8 cellular contexts compared by ENCODE assay signal in genomic region chr15:45635763-45636292, GRCh38.
DNase-seq lines count a peak whose midpoint lies in the region; ATAC-seq and TF ChIP-seq lines count a peak whose summit lies in the region.

No MANE protein-coding gene starts in this region.

- H3K36me3 ChIP-seq in brain microvascular endothelial cell (replicated peaks): no peaks in the 10 kb centered on the region
- H3K36me3 ChIP-seq in mucosa of rectum (ENCODE audit: control insufficient read depth in 2 of 2, insufficient read depth in 2 of 2, low read length in 2 of 2): no peaks in the 10 kb centered on the region

- peak; percentile 46 for TF ChIP-seq CTCF in 22Rv1 (IDR thresholded peaks at IDR 0.05)
- no peak for TF ChIP-seq CTCF in brain microvascular endothelial cell (IDR thresholded peaks at IDR 0.05; ENCODE audit: low read depth, low read length, missing control alignments)

- H3K4me1 ChIP-seq in mucosa of rectum (ENCODE audit: control insufficient read depth in 2 of 2, insufficient read depth in 2 of 2, low read length in 2 of 2): peaks cover 46 to 49% of the 10 kb centered on the region in 2 donors

- no peaks in the 10 kb centered on the region for H3K9me3 ChIP-seq in mucosa of rectum (ENCODE audit: control insufficient read depth in 2 of 2, low read length in 2 of 2)

- ATAC-seq in HG03442 (IDR thresholded peaks at IDR 0.05; ENCODE audit: unreplicated experiment) (peak; percentile 1), HG03159 (IDR thresholded peaks at IDR 0.05; ENCODE audit: unreplicated experiment) (no peak), HG03439 (IDR thresholded peaks at IDR 0.05; ENCODE audit: unreplicated experiment) (no peak)

- H3K27me3 ChIP-seq in brain microvascular endothelial cell (replicated peaks) (no peaks in the 10 kb centered on the region), mucosa of rectum (ENCODE audit: control insufficient read depth in 2 of 2, insufficient read depth in 2 of 2, low read length in 2 of 2) (no peaks in the 10 kb centered on the region)

- H3K27ac ChIP-seq in 22Rv1 (peak overlapping the region; percentile 40; the same call in 1 of the 2 replicates), brain microvascular endothelial cell (no peak overlapping the region), mucosa of rectum (ENCODE audit: low read depth in 2 of 2, low read length in 2 of 2) (peak overlapping the region; percentile 95 to 98)

- in situ Hi-C loops in brain microvascular endothelial cell (cut with HindIII; ENCODE audit: low pct_ligation_motif_present, low sequenced_read_pairs): no loop called here

- peak overlapping the region; percentile 67 for H3K4me3 ChIP-seq in brain microvascular endothelial cell (ENCODE audit: low read depth, low read length)
- peak overlapping the region; percentile 94 to 97 for H3K4me3 ChIP-seq in mucosa of rectum (ENCODE audit: low read length in 2 of 2)

- no peak for DNase-seq in brain microvascular endothelial cell
- DNase-seq in NCI-H774 (lab: John Stamatoyannopoulos, UW): no peak
- no peak for DNase-seq in SKM-1 treated with dmso at 0.1 percent for 144 hours (lab: John Stamatoyannopoulos, UW; ENCODE audit: unreplicated experiment)

- H3K9ac ChIP-seq in mucosa of rectum (ENCODE audit: low read depth in 1 of 2, low read length in 2 of 2): peak overlapping the region; percentile 95 to 98
